In genomic region chr16:73057369-73058210, GRCh38 we compare ENCODE assay signal across 8 cellular contexts. TPM values are rescaled to one million over a fixed set of nuclear protein-coding genes. Genes with fewer than 3 reads are reported as not detected.
DNase-seq lines count a peak whose midpoint lies in the region; ATAC-seq and TF ChIP-seq lines count a peak whose summit lies in the region.

No MANE protein-coding gene starts in this region.

- H3K27ac ChIP-seq in SK-N-MC (no peak overlapping the region), fibroblast of lung (ENCODE audit: insufficient read depth, low read length) (peak overlapping the region; percentile 90), neutrophil (no peak overlapping the region)

- peaks cover 19% of the 10 kb centered on the region for H3K4me1 ChIP-seq in fibroblast of lung (ENCODE audit: control insufficient read depth, extremely low read depth, insufficient read depth, low read length)
- peaks cover 18 to 21% of the 10 kb centered on the region in 2 experiments for H3K4me1 ChIP-seq in neutrophil (ENCODE audit: control insufficient read depth in 1 of 2, insufficient read depth in 1 of 2, low read depth in 1 of 2, low read length in 1 of 2)

- H3K9ac ChIP-seq in SK-N-MC (ENCODE audit: insufficient read length): peak overlapping the region; percentile 60
- peak overlapping the region; percentile 92 for H3K9ac ChIP-seq in fibroblast of lung (ENCODE audit: insufficient read depth, low read length)

- H3K79me2 ChIP-seq in fibroblast of lung (ENCODE audit: control insufficient read depth, insufficient read depth, low read length): peaks cover 81% of the 10 kb centered on the region

- peak overlapping the region; percentile 80 for H3K4me3 ChIP-seq in SK-N-MC
- H3K4me3 ChIP-seq in fibroblast of lung (replicated peaks in 1 of 4; ENCODE audit: control extremely low read depth in 1 of 4, insufficient read depth in 1 of 4, low read depth in 3 of 4, low read length in 4 of 4): peak overlapping the region; percentile 26 to 97 (median 50)
- H3K4me3 ChIP-seq in neutrophil (ENCODE audit: low read depth in 1 of 2, low read length in 1 of 2): peak overlapping the region; percentile 52 to 61

- TF ChIP-seq CTCF in fibroblast of lung (conservative IDR thresholded peaks at IDR 0.05 in 1 of 2, IDR thresholded peaks at IDR 0.05 in 1 of 2; ENCODE audit: low read depth in 1 of 2, low read length in 2 of 2) (peak in 1 of 2 donors; percentile 8), neutrophil (IDR thresholded peaks at IDR 0.05) (no peak)

- H3K9me3 ChIP-seq in SK-N-MC (ENCODE audit: low read depth, low read length) (no peaks in the 10 kb centered on the region), fibroblast of lung (ENCODE audit: control insufficient read depth, insufficient read depth, low read depth, low read length) (no peaks in the 10 kb centered on the region), neutrophil (no peaks in the 10 kb centered on the region)

- ATAC-seq in GM18517 (IDR thresholded peaks at IDR 0.05; ENCODE audit: unreplicated experiment) (peak; percentile 41), HG02970 (IDR thresholded peaks at IDR 0.05; ENCODE audit: low FRiP score, unreplicated experiment) (peak; percentile 41)

- no peaks in the 10 kb centered on the region for H4K20me1 ChIP-seq in fibroblast of lung (ENCODE audit: control insufficient read depth, extremely low read depth, insufficient read depth, low read length)

- H3K27me3 ChIP-seq in fibroblast of lung (ENCODE audit: control insufficient read depth, insufficient read depth, low read length): no peaks in the 10 kb centered on the region
- H3K27me3 ChIP-seq in neutrophil: peaks cover 98% of the 10 kb centered on the region

- H3K36me3 ChIP-seq in SK-N-MC (ENCODE audit: insufficient read depth, low read length) (no peaks in the 10 kb centered on the region), fibroblast of lung (ENCODE audit: control insufficient read depth, insufficient read depth, low read length) (no peaks in the 10 kb centered on the region), neutrophil (no peaks in the 10 kb centered on the region)

- in situ Hi-C loops in ACHN (cut with HindIII; ENCODE audit: low pct_ligation_motif_present, low pct_unique_long_range_greater_than_20kb, low sequenced_read_pairs): no loop called here

- H3K4me2 ChIP-seq in fibroblast of lung (ENCODE audit: extremely low read depth, insufficient read depth, low read length): peak overlapping the region; percentile 90

- DNase-seq in ACHN: peak; percentile 40
- no peak for DNase-seq in SK-N-MC (ENCODE audit: low read depth, low spot score)
- DNase-seq in fibroblast of lung (ENCODE audit: low read depth in 2 of 2): peak in 1 of 2 donors; percentile 39
- DNase-seq in effector CD4-positive, alpha-beta T cell: no peak
- DNase-seq in foreskin melanocyte: no peak

- H2AFZ ChIP-seq in fibroblast of lung (ENCODE audit: low read length): no peak overlapping the region

RNA-seq across cellular contexts. Expression of gene ZFHX3, which starts 9.7 kb away (rescaled TPM):
- total RNA-seq in fibroblast of lung: 5.4 and 7.3 TPM in 2 replicates
- polyA plus RNA-seq in fibroblast of lung: 4.4 and 4.7 TPM in 2 replicates
- 4.3 and 8.5 TPM in 2 replicates for polyA plus RNA-seq in fibroblast of lung (2012)
- 21.6 and 25.3 TPM in 2 replicates for polyA minus RNA-seq in fibroblast of lung (ENCODE audit: low replicate concordance)
